Comparison of ENCODE assay signal across 1 cellular context in genomic region chr2:36357506-36358316, GRCh38.
TF ChIP-seq lines count a peak whose summit lies in the region.

No MANE protein-coding gene starts in this region.

TF ChIP-seq in IMR-90, 13 proteins besides CTCF, POLR2A, EP300 and RAD21 (continued from another document):
- TF ChIP-seq CHD1 (IDR thresholded peaks at IDR 0.05; ENCODE audit: low read depth, low read length) (peak; percentile 92; the same call in 1 of the 2 replicates), SMC3 (IDR thresholded peaks at IDR 0.05; ENCODE audit: low read depth, low read length) (no peak), MAZ (IDR thresholded peaks at IDR 0.05; ENCODE audit: borderline replicate concordance, low read depth, low read length) (peak; percentile 94), ELK1 (IDR thresholded peaks at IDR 0.05; ENCODE audit: borderline replicate concordance, low read depth, low read length) (no peak)
